8 cellular contexts compared by ENCODE assay signal in genomic region chr16:81036751-81037350, GRCh38. TPM values are rescaled to one million over a fixed set of nuclear protein-coding genes. Genes with fewer than 3 reads are reported as not detected.
A peak's percentile ranks its signal among the peaks of the same experiment; 100 is the strongest.
DNase-seq lines count a peak whose midpoint lies in the region; ATAC-seq and TF ChIP-seq lines count a peak whose summit lies in the region.

No MANE protein-coding gene starts in this region.

- H2BK5ac ChIP-seq in neuronal stem cell (ENCODE audit: low read length): no peak overlapping the region

- H3F3A ChIP-seq in PC-9 (ENCODE audit: insufficient read depth, low read depth): no peaks in the 10 kb centered on the region

- WGBS in neuronal stem cell (ENCODE audit: extremely low coverage in 2 of 2, insufficient read length in 2 of 2, insufficient replicate concordance in 1 of 2), 2 donors: no CpG with 5 or more reads among the region's 10 CpGs

- no peak overlapping the region for H4K91ac ChIP-seq in neuronal stem cell (ENCODE audit: low read depth, low read length, poor library complexity)

- no peak overlapping the region for H4K8ac ChIP-seq in neuronal stem cell (ENCODE audit: low read depth, low read length)

- intact Hi-C loops in PC-9 (cut with micrococcal nuclease; ENCODE audit: unreplicated experiment): loop anchor here (5.0 to 10.0 kb wide), 4 partner anchors 105 to 700 kb away; no protein-coding TSS in a partner anchor

- no peak for ATAC-seq in HG03378 (IDR thresholded peaks at IDR 0.05; ENCODE audit: unreplicated experiment)
- no peak for ATAC-seq in HG03442 (IDR thresholded peaks at IDR 0.05; ENCODE audit: unreplicated experiment)

- no peak overlapping the region for H3K23ac ChIP-seq in neuronal stem cell (ENCODE audit: low read depth, low read length, poor library complexity)

- H2BK120ac ChIP-seq in neuronal stem cell (ENCODE audit: low read depth, low read length): no peak overlapping the region

- H3K4me1 ChIP-seq in PC-9 (replicated peaks; ENCODE audit: insufficient read depth): peaks cover 16% of the 10 kb centered on the region
- H3K4me1 ChIP-seq in neuronal stem cell (ENCODE audit: control insufficient read depth in 2 of 2, insufficient read depth in 1 of 2, low read depth in 1 of 2, low read length in 2 of 2): peaks cover 5 to 17% of the 10 kb centered on the region in 2 donors

- no peak overlapping the region for H2BK12ac ChIP-seq in neuronal stem cell (ENCODE audit: low read length)

- H3K27ac ChIP-seq in PC-9: peak overlapping the region; percentile 24; the same call in 1 of the 2 replicates
- peak overlapping the region; percentile 70 for H3K27ac ChIP-seq in epithelial cell of prostate
- no peak overlapping the region for H3K27ac ChIP-seq in neuronal stem cell (replicated peaks; ENCODE audit: low read length)

- H3K4me2 ChIP-seq in PC-9 (peak overlapping the region; percentile 97), neuronal stem cell (ENCODE audit: insufficient read depth, low read length, poor library complexity, severe bottlenecking) (peak overlapping the region; percentile 68)

- H3K14ac ChIP-seq in neuronal stem cell (ENCODE audit: low read length): no peak overlapping the region

- H3K36me3 ChIP-seq in PC-9 (ENCODE audit: low read depth) (peaks cover 18% of the 10 kb centered on the region), neuronal stem cell (replicated peaks in 1 of 2; ENCODE audit: control insufficient read depth in 2 of 2, insufficient read depth in 2 of 2, low read length in 2 of 2) (peaks cover 6 to 45% of the 10 kb centered on the region in 2 donors)

- no peak for TF ChIP-seq CTCF in PC-9 (conservative IDR thresholded peaks at IDR 0.05)

- no peak overlapping the region for H3K18ac ChIP-seq in neuronal stem cell (ENCODE audit: low read length)

- H3K9ac ChIP-seq in neuronal stem cell (ENCODE audit: low read depth, low read length, poor library complexity): peak overlapping the region; percentile 80

- H2AFZ ChIP-seq in PC-9 (peak overlapping the region; percentile 87), neuronal stem cell (ENCODE audit: low read length) (no peak overlapping the region)

- peaks cover 6% of the 10 kb centered on the region; the same call in 1 of the 2 replicates for H4K20me1 ChIP-seq in PC-9 (ENCODE audit: insufficient read depth)

- CTCF ChIA-PET in PC-9 (lab: Charles Lee): interaction anchor here (0.5 to 0.7 kb wide), 3 partner anchors 36 to 737 kb away, joined by 3 to 9 read pairs (median 4); no protein-coding TSS in a partner anchor

- peak in 1 of 2 experiments; percentile 3 for DNase-seq in PC-9
- DNase-seq in epithelial cell of prostate (ENCODE audit: low read depth, low spot score): peak; percentile 5
- no peak for DNase-seq in neuronal stem cell (ENCODE audit: low spot score)
- DNase-seq in NCI-H2081 (lab: John Stamatoyannopoulos, UW): no peak
- DNase-seq in COLO829 (ENCODE audit: low spot score): no peak

- H3K9me3 ChIP-seq in PC-9 (ENCODE audit: insufficient read depth, low read depth) (no peaks in the 10 kb centered on the region), neuronal stem cell (replicated peaks in 1 of 2; ENCODE audit: control insufficient read depth in 2 of 2, insufficient read depth in 1 of 2, low read depth in 1 of 2, low read length in 2 of 2) (no peaks in the 10 kb centered on the region)

- H3K79me2 ChIP-seq in PC-9 (ENCODE audit: low read depth): peaks cover 45% of the 10 kb centered on the region

- BruUV-seq in PC-9 (replicated peaks; lab: Mats Ljungman, UMichigan): TSS peak; percentile 29

- no peaks in the 10 kb centered on the region for H3K79me1 ChIP-seq in neuronal stem cell (ENCODE audit: low read depth, low read length)

- no peak overlapping the region for H3K4ac ChIP-seq in neuronal stem cell (ENCODE audit: low read length)

- H2BK15ac ChIP-seq in neuronal stem cell (ENCODE audit: low read length): no peak overlapping the region

- H3K27me3 ChIP-seq in PC-9 (ENCODE audit: insufficient read depth, low read depth) (no peaks in the 10 kb centered on the region), neuronal stem cell (ENCODE audit: control insufficient read depth in 3 of 3, insufficient read depth in 3 of 3, low read depth in 1 of 3, low read length in 3 of 3) (no peaks in the 10 kb centered on the region)

- H3K9me2 ChIP-seq in PC-9 (ENCODE audit: insufficient read depth): no peaks in the 10 kb centered on the region

- H3K4me3 ChIP-seq in GM08714 (ENCODE audit: low read length): peak overlapping the region; percentile 99
- H3K4me3 ChIP-seq in PC-9: peak overlapping the region; percentile 91
- H3K4me3 ChIP-seq in neuronal stem cell (ENCODE audit: low read length in 2 of 2): peak overlapping the region; percentile 89 to 100

- H2AK5ac ChIP-seq in neuronal stem cell (ENCODE audit: low read depth, low read length): no peak overlapping the region

- POLR2A ChIA-PET in PC-9 (lab: Charles Lee; ENCODE audit: unreplicated experiment): interaction anchor here (0.5 to 0.6 kb wide), 4 partner anchors 58 to 204 kb away, joined by 3 to 4 read pairs (median 4); no protein-coding TSS in a partner anchor

RNA-seq across cellular contexts. Expression of gene ATMIN, which starts 1.2 kb away (rescaled TPM):
- 17.8 and 31.2 TPM in 2 replicates for total RNA-seq in PC-9 (2021)
- 39.4 TPM for polyA plus RNA-seq in neuronal stem cell (2013, experiment 1 of 2)
- polyA plus RNA-seq in neuronal stem cell (2013, experiment 2 of 2): 39.6 TPM

RNA-seq across cellular contexts. Expression of gene CENPN, which starts 29.8 kb away (rescaled TPM):
- 68.9 and 84.2 TPM in 2 replicates for total RNA-seq in PC-9 (2021)
- 58.7 TPM for polyA plus RNA-seq in neuronal stem cell (2013, experiment 1 of 2)
- polyA plus RNA-seq in neuronal stem cell (2013, experiment 2 of 2): 63.6 TPM

RNA-seq across cellular contexts. Expression of gene CMC2, which starts 30.2 kb away (rescaled TPM):
- 89.5 and 106 TPM in 2 replicates for total RNA-seq in PC-9 (2021)
- 156 TPM for polyA plus RNA-seq in neuronal stem cell (2013, experiment 1 of 2)
- polyA plus RNA-seq in neuronal stem cell (2013, experiment 2 of 2): 159 TPM

RNA-seq across cellular contexts. Expression of gene C16orf46, which starts 40.2 kb away (rescaled TPM):
- 0.92 and 2.3 TPM in 2 replicates for total RNA-seq in PC-9 (2021)
- polyA plus RNA-seq in neuronal stem cell (2013, experiment 1 of 2): 4.7 TPM
- 6.0 TPM for polyA plus RNA-seq in neuronal stem cell (2013, experiment 2 of 2)

RNA-seq across cellular contexts. Expression of gene GCSH, which starts 59.3 kb away (rescaled TPM):
- 51.7 and 71.1 TPM in 2 replicates for total RNA-seq in PC-9 (2021)
- 90.2 TPM for polyA plus RNA-seq in neuronal stem cell (2013, experiment 1 of 2)
- 85.5 TPM for polyA plus RNA-seq in neuronal stem cell (2013, experiment 2 of 2)
